1 cellular context compared by ENCODE assay signal in the genomic region with DNA sequence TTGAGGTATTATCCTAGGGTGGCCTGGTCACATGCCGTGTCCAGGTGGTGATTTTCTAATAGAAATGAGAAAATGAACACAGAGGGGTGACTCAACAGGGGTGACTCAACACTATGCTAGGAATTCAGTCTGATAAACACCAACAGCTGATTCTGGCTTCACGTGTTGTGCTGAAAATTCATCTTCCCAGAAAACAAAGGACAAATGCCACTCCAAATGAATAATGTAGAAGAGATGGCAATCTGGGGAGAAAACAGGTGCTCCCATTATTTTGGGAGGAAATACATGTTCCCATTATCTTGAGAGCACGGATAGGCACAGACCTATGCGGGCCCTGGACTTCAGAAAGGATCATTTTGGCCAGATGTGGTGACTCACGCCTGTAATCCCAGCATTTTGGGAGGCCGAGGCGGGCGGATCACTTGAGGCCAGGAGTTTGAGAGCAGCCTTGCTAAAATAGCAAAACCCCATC.
A peak's percentile ranks its signal among the peaks of the same experiment; 100 is the strongest.
TF ChIP-seq lines count a peak whose summit lies in the region.

No MANE protein-coding gene starts in this region.

TF ChIP-seq in HCT116, 20 proteins besides CTCF, POLR2A, EP300 and RAD21 (continued from another document):
- TF ChIP-seq, protein P1, sequence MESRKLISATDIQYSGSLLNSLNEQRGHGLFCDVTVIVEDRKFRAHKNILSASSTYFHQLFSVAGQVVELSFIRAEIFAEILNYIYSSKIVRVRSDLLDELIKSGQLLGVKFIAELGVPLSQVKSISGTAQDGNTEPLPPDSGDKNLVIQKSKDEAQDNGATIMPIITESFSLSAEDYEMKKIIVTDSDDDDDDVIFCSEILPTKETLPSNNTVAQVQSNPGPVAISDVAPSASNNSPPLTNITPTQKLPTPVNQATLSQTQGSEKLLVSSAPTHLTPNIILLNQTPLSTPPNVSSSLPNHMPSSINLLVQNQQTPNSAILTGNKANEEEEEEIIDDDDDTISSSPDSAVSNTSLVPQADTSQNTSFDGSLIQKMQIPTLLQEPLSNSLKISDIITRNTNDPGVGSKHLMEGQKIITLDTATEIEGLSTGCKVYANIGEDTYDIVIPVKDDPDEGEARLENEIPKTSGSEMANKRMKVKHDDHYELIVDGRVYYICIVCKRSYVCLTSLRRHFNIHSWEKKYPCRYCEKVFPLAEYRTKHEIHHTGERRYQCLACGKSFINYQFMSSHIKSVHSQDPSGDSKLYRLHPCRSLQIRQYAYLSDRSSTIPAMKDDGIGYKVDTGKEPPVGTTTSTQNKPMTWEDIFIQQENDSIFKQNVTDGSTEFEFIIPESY (IDR thresholded peaks at IDR 0.05; ENCODE audit: extremely low read depth, insufficient replicate concordance, low read length) = no peak
- TF ChIP-seq SP1 (IDR thresholded peaks at IDR 0.05; ENCODE audit: low read depth) (peak; percentile 50; the same call in 1 of the 2 replicates), ZFX (IDR thresholded peaks at IDR 0.05) (no peak), CBX3 (IDR thresholded peaks at IDR 0.05; ENCODE audit: low read depth) (peak; percentile 13; the same call in 1 of the 2 replicates), YY1 (IDR thresholded peaks at IDR 0.05; ENCODE audit: extremely low read depth, insufficient replicate concordance, low read depth, low read length) (no peak)
